19 cellular contexts compared by ENCODE assay signal in genomic region chr15:91196768-91197167, GRCh38.
DNase-seq lines count a peak whose midpoint lies in the region; ATAC-seq and TF ChIP-seq lines count a peak whose summit lies in the region.
"Had no signal": no experiment of that assay in that cellular context is flagged by ENCODE, and none has a peak within 500 bp of the region (broad histone marks: within the 10 kb centered on the region; RNA-seq: fewer than 3 reads in every experiment).

No MANE protein-coding gene starts in this region.

- TF ChIP-seq RAD21 in SK-N-SH (IDR thresholded peaks at IDR 0.05; ENCODE audit: low read length): no peak

- H2AFZ ChIP-seq in SK-N-SH (ENCODE audit: low read depth): no peak overlapping the region
- no peak overlapping the region for H2AFZ ChIP-seq in neuronal stem cell (ENCODE audit: low read length)

- intact Hi-C loops in adrenal gland (cut with DNase I): no loop called here

- no peaks in the 10 kb centered on the region for H3K27me3 ChIP-seq in SK-N-SH (ENCODE audit: insufficient read depth)
- no peaks in the 10 kb centered on the region for H3K27me3 ChIP-seq in neuronal stem cell (ENCODE audit: control insufficient read depth in 3 of 3, insufficient read depth in 3 of 3, low read depth in 1 of 3, low read length in 3 of 3)
- no peaks in the 10 kb centered on the region for H3K27me3 ChIP-seq in adrenal gland

- no peak for TF ChIP-seq CTCF in SK-N-SH (IDR thresholded peaks at IDR 0.05)
- no peak for TF ChIP-seq CTCF in adrenal gland (IDR thresholded peaks at IDR 0.05)

- DNase-seq in SK-N-SH: peak; percentile 18
- DNase-seq in NCI-H146 treated with DMSO at 0.1 percent for 48 hours (lab: John Stamatoyannopoulos, UW; ENCODE audit: unreplicated experiment): peak; percentile 30
- DNase-seq in SHP77 (lab: John Stamatoyannopoulos, UW): peak; percentile 62
- no peak for DNase-seq in neuronal stem cell (ENCODE audit: low spot score)
- no peak for DNase-seq in adrenal gland
- no peak for DNase-seq in NCI-H2171 treated with DMSO at 0.1 percent for 48 hours (lab: John Stamatoyannopoulos, UW)
- DNase-seq: Caco-2; DMS79; HCEC 1CT; MV-4-11; NCI-H1694; NCI-H2227 treated with DMSO at 0.1 percent for 48 hours; NK-92 treated with Interleukin-12 subunit alpha and Interleukin-12 subunit beta, amount 100 ng/mL, for 24 hours; SIG-M5; SW 1271 had no signal

- no peak overlapping the region for H2BK5ac ChIP-seq in neuronal stem cell (ENCODE audit: low read length)

- ATAC-seq in SK-N-SH treated with all-trans-retinoic acid at 6 μM for 48 hours (no peak), HG02870 (IDR thresholded peaks at IDR 0.05; ENCODE audit: unreplicated experiment) (no peak)
- ATAC-seq: K562 had no signal

- no peaks in the 10 kb centered on the region for H3K9me2 ChIP-seq in SK-N-SH

- H3K4me1 ChIP-seq in SK-N-SH (ENCODE audit: control insufficient read depth in 1 of 2, insufficient read depth in 2 of 2, low read depth in 1 of 2, low read length in 1 of 2) (peaks cover 0 to 6% of the 10 kb centered on the region in 2 experiments; a peak in 1 of 4 replicates), neuronal stem cell (ENCODE audit: control insufficient read depth in 2 of 2, insufficient read depth in 1 of 2, low read depth in 1 of 2, low read length in 2 of 2) (peaks cover 0 to 2% of the 10 kb centered on the region in 2 donors), adrenal gland (replicated peaks in 1 of 2) (peaks cover 0 to 3% of the 10 kb centered on the region in 2 donors)
- H3K4me1 ChIP-seq: Caco-2 had no signal

- no peaks in the 10 kb centered on the region for H4K20me1 ChIP-seq in SK-N-SH (ENCODE audit: insufficient read depth)

- H3K4ac ChIP-seq in neuronal stem cell (ENCODE audit: low read length): no peak overlapping the region

- H3K23ac ChIP-seq in neuronal stem cell (ENCODE audit: low read depth, low read length, poor library complexity): peak overlapping the region; percentile 4

- no peak overlapping the region for H3K18ac ChIP-seq in neuronal stem cell (ENCODE audit: low read length)

- no peaks in the 10 kb centered on the region for H3K79me1 ChIP-seq in neuronal stem cell (ENCODE audit: low read depth, low read length)

- H2AK5ac ChIP-seq in neuronal stem cell (ENCODE audit: low read depth, low read length): no peak overlapping the region

- H3K9me3 ChIP-seq in SK-N-SH (no peaks in the 10 kb centered on the region), neuronal stem cell (replicated peaks in 1 of 2; ENCODE audit: control insufficient read depth in 2 of 2, insufficient read depth in 1 of 2, low read depth in 1 of 2, low read length in 2 of 2) (no peaks in the 10 kb centered on the region), adrenal gland (replicated peaks in 1 of 3) (no peaks in the 10 kb centered on the region)
- H3K9me3 ChIP-seq: Caco-2 had no signal

- no peak overlapping the region for H3K14ac ChIP-seq in neuronal stem cell (ENCODE audit: low read length)

- no peaks in the 10 kb centered on the region for H3K36me3 ChIP-seq in SK-N-SH (replicated peaks in 1 of 2; ENCODE audit: control insufficient read depth in 1 of 2, insufficient read depth in 2 of 2, low read length in 1 of 2)
- H3K36me3 ChIP-seq in neuronal stem cell (replicated peaks in 1 of 2; ENCODE audit: control insufficient read depth in 2 of 2, insufficient read depth in 2 of 2, low read length in 2 of 2): no peaks in the 10 kb centered on the region
- H3K36me3 ChIP-seq in adrenal gland (replicated peaks in 1 of 2): no peaks in the 10 kb centered on the region

- no peaks in the 10 kb centered on the region for H3K79me2 ChIP-seq in SK-N-SH (ENCODE audit: insufficient read depth)

- H3K4me3 ChIP-seq in SK-N-SH (ENCODE audit: low read depth in 2 of 2, low read length in 1 of 2) (no peak overlapping the region), neuronal stem cell (ENCODE audit: low read length in 2 of 2) (no peak overlapping the region), adrenal gland (no peak overlapping the region)
- H3K4me3 ChIP-seq: K562 had no signal

- H3F3A ChIP-seq in SK-N-SH (replicated peaks; ENCODE audit: insufficient read depth): no peaks in the 10 kb centered on the region

- H4K91ac ChIP-seq in neuronal stem cell (ENCODE audit: low read depth, low read length, poor library complexity): no peak overlapping the region

- no peak overlapping the region for H2BK12ac ChIP-seq in neuronal stem cell (ENCODE audit: low read length)

- H2BK120ac ChIP-seq in neuronal stem cell (ENCODE audit: low read depth, low read length): no peak overlapping the region

- CTCF ChIA-PET in SK-N-SH (lab: Yijun Ruan, JAX): no interaction called here

- TF ChIP-seq POLR2A in adrenal gland (IDR thresholded peaks at IDR 0.05): no peak

- no peak overlapping the region for H4K8ac ChIP-seq in neuronal stem cell (ENCODE audit: low read depth, low read length)

- POLR2A ChIA-PET in SK-N-SH (lab: Yijun Ruan, JAX): no interaction called here

- TF ChIP-seq EP300 in SK-N-SH (IDR thresholded peaks at IDR 0.05; ENCODE audit: borderline replicate concordance in 1 of 2, low read depth in 1 of 2, low read length in 1 of 2): no peak

- H3K27ac ChIP-seq in SK-N-SH (ENCODE audit: low read depth in 2 of 2, low read length in 1 of 2) (no peak overlapping the region), neuronal stem cell (replicated peaks; ENCODE audit: low read length) (no peak overlapping the region), adrenal gland (no peak overlapping the region)
- H3K27ac ChIP-seq: C4-2B had no signal

- H3K9ac ChIP-seq in SK-N-SH (no peak overlapping the region), neuronal stem cell (ENCODE audit: low read depth, low read length, poor library complexity) (no peak overlapping the region)

- 35% methylated on average over 4 of the region's 5 CpGs for WGBS in SK-N-SH (ENCODE audit: low lambda C conversion rate)
- WGBS in neuronal stem cell (ENCODE audit: extremely low coverage in 2 of 2, insufficient read length in 2 of 2, insufficient replicate concordance in 1 of 2), 2 donors: no CpG with 5 or more reads among the region's 5 CpGs
- WGBS in adrenal gland, 4 donors: 77 to 88% (median 82%) methylated on average over 4 to 5 of the region's 5 CpGs

- H3K4me2 ChIP-seq in SK-N-SH (no peak overlapping the region), neuronal stem cell (ENCODE audit: insufficient read depth, low read length, poor library complexity, severe bottlenecking) (no peak overlapping the region)

- no peak overlapping the region for H2BK15ac ChIP-seq in neuronal stem cell (ENCODE audit: low read length)

TF ChIP-seq in SK-N-SH, 30 proteins besides CTCF, POLR2A, EP300 and RAD21:
- TF ChIP-seq POLR2AphosphoS5 (IDR thresholded peaks at IDR 0.05; ENCODE audit: low read depth, low read length) (no peak), TEAD4 (IDR thresholded peaks at IDR 0.05; ENCODE audit: borderline replicate concordance, insufficient read depth) (no peak), JUND (IDR thresholded peaks at IDR 0.05) (no peak), FOSL2 (IDR thresholded peaks at IDR 0.05; ENCODE audit: borderline replicate concordance, low read depth) (no peak), NRF1 (IDR thresholded peaks at IDR 0.05; ENCODE audit: low read depth, low read length) (no peak), MEF2A (IDR thresholded peaks at IDR 0.05; ENCODE audit: borderline replicate concordance, low read depth) (no peak), MAX (IDR thresholded peaks at IDR 0.05; ENCODE audit: low read depth) (no peak), GATA2 (CRISPR knock-in tag; IDR thresholded peaks at IDR 0.05) (peak; percentile 43), USF2 (IDR thresholded peaks at IDR 0.05; ENCODE audit: borderline replicate concordance, low read depth, low read length) (no peak)
TF ChIP-seq in SK-N-SH: peak in this region for 1.

TF ChIP-seq in SK-N-SH treated with all-trans-retinoic acid at 6 μM for 48 hours, 23 proteins besides CTCF, POLR2A, EP300 and RAD21:
- no peak for TF ChIP-seq ZNF70 (CRISPR knock-in tag; IDR thresholded peaks at IDR 0.05)

Comparison
In these comparisons a context has a peak if more than half of its experiments do, and no peak if none do; other contexts are left out.
1. DNase-seq: peak in SK-N-SH (single experiment), NCI-H146 treated with DMSO at 0.1 percent for 48 hours (single experiment) and SHP77 (2 of 2); none in neuronal stem cell (single experiment), adrenal gland (0 of 7) and NCI-H2171 treated with DMSO at 0.1 percent for 48 hours (single experiment).